15 cellular contexts compared by ENCODE assay signal in genomic region chr11:120121914-120122473, GRCh38. TPM values are rescaled to one million over a fixed set of nuclear protein-coding genes. Genes with fewer than 3 reads are reported as not detected.
A peak's percentile ranks its signal among the peaks of the same experiment; 100 is the strongest.
DNase-seq lines count a peak whose midpoint lies in the region; ATAC-seq, FAIRE-seq and TF ChIP-seq lines count a peak whose summit lies in the region.
"Had no signal": no experiment of that assay in that cellular context is flagged by ENCODE, and none has a peak within 500 bp of the region (broad histone marks: within the 10 kb centered on the region; RNA-seq: fewer than 3 reads in every experiment).

No MANE protein-coding gene starts in this region.

- no peaks in the 10 kb centered on the region for H3K27me3 ChIP-seq in GM23248 (replicated peaks; ENCODE audit: insufficient read depth)

- no peak overlapping the region for H3K4me2 ChIP-seq in GM23248 (ENCODE audit: unreplicated experiment)

- no peaks in the 10 kb centered on the region for H3K79me2 ChIP-seq in GM23248 (ENCODE audit: insufficient read depth)
- H3K79me2 ChIP-seq: parathyroid adenoma had no signal

- WGBS in GM23248 (ENCODE audit: low coverage in 1 of 2, low lambda C conversion rate in 2 of 2, missing lambda C conversion rate in 2 of 2), 2 experiments, result 55 to 58% methylated on average over 7 to 9 of the region's 9 CpGs

- H3K9me3 ChIP-seq in GM23248 (ENCODE audit: low read depth), result no peaks in the 10 kb centered on the region

- H4K20me1 ChIP-seq in GM23248 (ENCODE audit: insufficient read depth), result no peaks in the 10 kb centered on the region

- in situ Hi-C loops in GM23248 (cut with MboI), result loop anchor here (25.0 kb wide), 1 partner anchor 635 kb away; no protein-coding TSS in a partner anchor

- no peak for TF ChIP-seq POLR2A in GM12892 (IDR thresholded peaks at IDR 0.05; ENCODE audit: low read depth, low read length)

- peaks cover 9% of the 10 kb centered on the region for H3K4me1 ChIP-seq in GM23248 (ENCODE audit: insufficient read depth)
- H3K4me1 ChIP-seq: parathyroid adenoma had no signal

- POLR2A ChIA-PET in RWPE1 (lab: Yijun Ruan, JAX; ENCODE audit: low non-redundant PET), result interaction anchor here (0.6 to 1.3 kb wide), 3 partner anchors 14 to 438 kb away, joined by 3 to 6 read pairs (median 3); partner anchors contain the start of gene TRIM29

- H3K27ac ChIP-seq in RWPE1 (peak overlapping the region; percentile 98), GM23248 (no peak overlapping the region)
- H3K27ac ChIP-seq: parathyroid adenoma had no signal

- no peak for FAIRE-seq in GM12892 (lab: Jason Lieb, UNC)

- H3K9me2 ChIP-seq in GM23248 (ENCODE audit: insufficient read depth), result no peaks in the 10 kb centered on the region

- no peak for ATAC-seq in HG02884 (IDR thresholded peaks at IDR 0.05; ENCODE audit: unreplicated experiment)
- ATAC-seq: activated T-helper 17 cell treated with anti-CD3 and anti-CD28 coated beads, Interleukin-2, amount 50 U/mL, for 72 hours had no signal

- H2AFZ ChIP-seq in GM23248, result no peak overlapping the region
- H2AFZ ChIP-seq: parathyroid adenoma had no signal

- H3F3A ChIP-seq in GM23248 (ENCODE audit: insufficient read depth), result no peaks in the 10 kb centered on the region

- no peak for TF ChIP-seq CTCF in RWPE1 (conservative IDR thresholded peaks at IDR 0.05; ENCODE audit: low read depth)

- no peak overlapping the region for H3K4me3 ChIP-seq in GM23248

- CTCF ChIA-PET in RWPE1 (lab: Yijun Ruan, JAX), result interaction anchor here (0.7 to 1.3 kb wide), 2 partner anchors 15 to 178 kb away, joined by 4 read pairs; partner anchors contain the start of gene TRIM29

- H3K36me3 ChIP-seq in GM23248 (ENCODE audit: low read depth), result no peaks in the 10 kb centered on the region

- DNase-seq in ELF-1 (ENCODE audit: low read depth, low spot score) (peak; percentile 93), RWPE1 (ENCODE audit: low spot score) (peak; percentile 75), islet precursor cell (peak; percentile 77), renal cortical epithelial cell (ENCODE audit: low read depth) (peak; percentile 59), activated T-cell treated with anti-CD3 and anti-CD28 coated beads for 4 hours (no peak), GM12892 (ENCODE audit: insufficient read length) (no peak), GM23248 (no peak)
- DNase-seq: activated CD4-positive, alpha-beta T cell treated with anti-CD3 and anti-CD28 coated beads, Interleukin-2, amount 50 U/mL, for 1 hour; aorta; MM.1S; stimulated activated CD4-positive, alpha-beta T cell treated with anti-CD3 and anti-CD28 coated beads, Interleukin-2, amount 100 ng/mL, for 24 hours had no signal

- no peak overlapping the region for H3K9ac ChIP-seq in GM23248
- H3K9ac ChIP-seq: parathyroid adenoma had no signal

RNA-seq across cellular contexts. Expression of gene TRIM29, which starts 15.9 kb away (rescaled TPM):
- 0.69 and 2.4 TPM in 2 replicates for total RNA-seq in renal cortical epithelial cell
- polyA plus RNA-seq in GM12892 (2012; ENCODE audit: missing spikeins), result 0.95 TPM
- 1.4 TPM in 1 of 2 replicates, not detected in the other for total RNA-seq in GM23248 (2014; rRNA removed; shearing (Covaris generic))
- 0.86 and 1.1 TPM in 2 replicates for polyA plus RNA-seq in GM23248 (2016; fragmentation: Nextera tagmentation; extraction: Ambion mirVana)
- total RNA-seq: activated T-helper 17 cell treated with anti-CD3 and anti-CD28 coated beads, Interleukin-2, amount 50 U/mL, for 72 hours; glomerular endothelial cell had no signal

Comparison
In these comparisons a context has a peak if more than half of its experiments do, and no peak if none do; other contexts are left out.
1. DNase-seq: peak in ELF-1 (single experiment), RWPE1 (single experiment), islet precursor cell (single experiment) and renal cortical epithelial cell (single experiment); none in activated T-cell treated with anti-CD3 and anti-CD28 coated beads for 4 hours (single experiment), GM12892 (single experiment) and GM23248 (single experiment).